ENCODE assay signal across 20 cellular contexts in the genomic region with DNA sequence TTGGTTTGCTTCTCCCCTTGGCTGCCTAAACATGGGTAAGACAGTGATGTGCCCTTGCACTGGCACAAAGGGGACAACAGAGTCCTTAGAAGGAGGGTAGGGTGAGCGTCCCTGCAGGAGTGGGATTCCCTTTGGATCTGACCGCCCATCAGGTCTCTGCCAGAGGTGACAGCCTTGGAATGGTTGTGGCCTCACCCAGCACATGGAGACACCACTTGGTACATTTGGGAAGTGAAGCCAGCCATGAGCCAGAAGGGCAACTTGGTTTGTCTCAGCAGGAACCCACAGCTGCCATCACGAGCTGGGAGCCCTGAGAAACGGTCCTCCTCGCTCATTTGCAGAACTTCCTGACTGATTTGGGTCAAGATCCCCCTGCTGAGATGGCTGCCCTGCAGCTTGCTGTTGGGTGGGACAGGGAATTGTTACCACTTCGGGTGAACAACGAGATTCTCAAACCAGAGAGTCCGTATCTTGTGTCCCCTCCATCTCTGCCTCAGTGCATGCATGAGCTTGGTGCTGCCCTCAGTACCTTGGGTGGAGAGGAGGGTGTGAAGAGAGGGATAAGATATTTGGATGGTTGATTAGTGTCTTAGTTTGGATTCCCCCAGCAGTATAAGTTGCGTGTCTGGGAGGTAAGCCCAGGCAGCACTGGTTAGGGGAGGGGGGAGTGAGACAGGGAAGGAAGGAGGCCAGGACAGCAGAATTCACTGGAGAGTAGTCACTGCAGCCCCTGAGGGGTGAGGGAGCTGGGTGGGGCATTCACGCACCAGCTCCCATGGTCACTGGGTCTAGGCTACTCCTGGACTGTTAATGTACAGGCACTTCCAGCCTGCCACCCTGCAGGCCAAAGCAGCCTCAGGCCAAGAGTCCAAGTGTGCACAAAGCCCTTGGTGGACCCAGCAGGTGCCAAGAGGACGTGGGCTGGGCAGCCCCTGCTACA.
DNase-seq lines count a peak whose midpoint lies in the region; ATAC-seq, FAIRE-seq and TF ChIP-seq lines count a peak whose summit lies in the region.
"Had no signal": no experiment of that assay in that cellular context is flagged by ENCODE, and none has a peak within 500 bp of the region (broad histone marks: within the 10 kb centered on the region; RNA-seq: fewer than 3 reads in every experiment).

No MANE protein-coding gene starts in this region.

- H2BK15ac ChIP-seq in H1 (ENCODE audit: low read length) (no peak overlapping the region), neuronal stem cell (ENCODE audit: low read length) (peak overlapping the region; percentile 32)

- no peak for FAIRE-seq in H1 (lab: Jason Lieb, UNC)
- FAIRE-seq: A204.1, GM12892, GM18507, H54, K562 had no signal

- H3K4ac ChIP-seq in H1 (replicated peaks; ENCODE audit: insufficient read length, low read depth, low read length) (no peak overlapping the region), neuronal stem cell (ENCODE audit: low read length) (no peak overlapping the region)

- TF ChIP-seq RAD21 in H1 (IDR thresholded peaks at IDR 0.05 in 1 of 2, conservative IDR thresholded peaks at IDR 0.05 in 1 of 2; ENCODE audit: low read depth in 2 of 2, low read length in 2 of 2): no peak

- H3K36me3 Mint-ChIP-seq in CD4-positive, alpha-beta T cell (ENCODE audit: low read depth): no peaks in the 10 kb centered on the region
- H3K36me3 Mint-ChIP-seq in activated CD4-positive, alpha-beta memory T cell treated with anti-CD3 and anti-CD28 coated beads, Interleukin-2, amount 10 ng/mL, durations not matched to agents 7 days and 5 days (ENCODE audit: low read depth): no peaks in the 10 kb centered on the region
- H3K36me3 Mint-ChIP-seq: CD4-positive, alpha-beta memory T cell had no signal

- H3K9ac ChIP-seq in H1 (replicated peaks in 1 of 4; ENCODE audit: extremely low read depth in 1 of 4, low read depth in 3 of 4, low read length in 3 of 4) (no peak overlapping the region), neuronal stem cell (ENCODE audit: low read depth, low read length, poor library complexity) (no peak overlapping the region)
- H3K9ac ChIP-seq: GM23248 had no signal

- H2BK120ac ChIP-seq in H1 (replicated peaks; ENCODE audit: low read depth, low read length): no peak overlapping the region
- H2BK120ac ChIP-seq in neuronal stem cell (ENCODE audit: low read depth, low read length): no peak overlapping the region

- H3K27ac Mint-ChIP-seq in CD4-positive, alpha-beta T cell: no peak overlapping the region
- H3K27ac Mint-ChIP-seq in activated CD4-positive, alpha-beta memory T cell treated with anti-CD3 and anti-CD28 coated beads, Interleukin-2, amount 10 ng/mL, durations not matched to agents 7 days and 5 days: no peak overlapping the region
- H3K27ac Mint-ChIP-seq: CD4-positive, alpha-beta memory T cell had no signal

- H2BK20ac ChIP-seq in H1 (ENCODE audit: low read length): 0 out of 2 replicates have a peak overlapping the region, but pooled peaks have one; percentile 5

- H2BK12ac ChIP-seq in H1 (ENCODE audit: low read depth, low read length): peak overlapping the region; percentile 40; the same call in 1 of the 2 replicates
- no peak overlapping the region for H2BK12ac ChIP-seq in neuronal stem cell (ENCODE audit: low read length)

- intact Hi-C loops in CD4-positive, alpha-beta T cell (cut with DNase I, micrococcal nuclease): no loop called here

- no peaks in the 10 kb centered on the region for H3K9me3 Mint-ChIP-seq in CD4-positive, alpha-beta T cell
- H3K9me3 Mint-ChIP-seq in activated CD4-positive, alpha-beta memory T cell treated with anti-CD3 and anti-CD28 coated beads, Interleukin-2, amount 10 ng/mL, durations not matched to agents 7 days and 5 days: no peaks in the 10 kb centered on the region
- H3K9me3 Mint-ChIP-seq: CD4-positive, alpha-beta memory T cell had no signal

- H3K4me2 ChIP-seq in H1 (ENCODE audit: insufficient read depth in 1 of 2, low read depth in 2 of 2, low read length in 2 of 2) (no peak overlapping the region), neuronal stem cell (ENCODE audit: insufficient read depth, low read length, poor library complexity, severe bottlenecking) (no peak overlapping the region)

- H3K18ac ChIP-seq in H1 (ENCODE audit: extremely low read depth, low read length) (no peak overlapping the region), neuronal stem cell (ENCODE audit: low read length) (peak overlapping the region; percentile 40)

- H2BK5ac ChIP-seq in H1 (ENCODE audit: low read depth, low read length) (no peak overlapping the region), neuronal stem cell (ENCODE audit: low read length) (no peak overlapping the region)

- H3K27me3 Mint-ChIP-seq in CD4-positive, alpha-beta T cell: peaks cover 12% of the 10 kb centered on the region
- peaks cover 3% of the 10 kb centered on the region for H3K27me3 Mint-ChIP-seq in activated CD4-positive, alpha-beta memory T cell treated with anti-CD3 and anti-CD28 coated beads, Interleukin-2, amount 10 ng/mL, durations not matched to agents 7 days and 5 days

- no peaks in the 10 kb centered on the region for H3K36me3 ChIP-seq in WERI-Rb-1
- no peaks in the 10 kb centered on the region for H3K36me3 ChIP-seq in H1 (ENCODE audit: control insufficient read depth in 2 of 4, insufficient read depth in 4 of 4, low read length in 3 of 4)
- no peaks in the 10 kb centered on the region for H3K36me3 ChIP-seq in neuronal stem cell (replicated peaks in 1 of 2; ENCODE audit: control insufficient read depth in 2 of 2, insufficient read depth in 2 of 2, low read length in 2 of 2)

- no peak overlapping the region for H4K5ac ChIP-seq in H1 (ENCODE audit: insufficient read length, low read depth, low read length)

- H3K9me3 ChIP-seq in WERI-Rb-1 (ENCODE audit: severe bottlenecking) (no peaks in the 10 kb centered on the region), H1 (ENCODE audit: insufficient read depth in 2 of 2, low read depth in 1 of 2, low read length in 1 of 2) (no peaks in the 10 kb centered on the region), neuronal stem cell (replicated peaks in 1 of 2; ENCODE audit: control insufficient read depth in 2 of 2, insufficient read depth in 1 of 2, low read depth in 1 of 2, low read length in 2 of 2) (no peaks in the 10 kb centered on the region)
- no peaks in the 10 kb centered on the region for H3K9me3 ChIP-seq in CD4-positive, alpha-beta T cell (ENCODE audit: control insufficient read depth, low read length)

- no peak overlapping the region for H3K4me3 Mint-ChIP-seq in CD4-positive, alpha-beta T cell
- no peak overlapping the region for H3K4me3 Mint-ChIP-seq in activated CD4-positive, alpha-beta memory T cell treated with anti-CD3 and anti-CD28 coated beads, Interleukin-2, amount 10 ng/mL, durations not matched to agents 7 days and 5 days
- H3K4me3 Mint-ChIP-seq: CD4-positive, alpha-beta memory T cell had no signal

- no peak overlapping the region for H3K23ac ChIP-seq in H1 (ENCODE audit: insufficient read length)
- peak overlapping the region; percentile 51 for H3K23ac ChIP-seq in neuronal stem cell (ENCODE audit: low read depth, low read length, poor library complexity)

- H3K27me3 ChIP-seq in WERI-Rb-1 (ENCODE audit: insufficient read depth, low read depth, severe bottlenecking) (no peaks in the 10 kb centered on the region), H1 (replicated peaks in 1 of 4; ENCODE audit: control insufficient read depth in 3 of 4, extremely low read depth in 1 of 4, insufficient read depth in 3 of 4, low read length in 3 of 4) (no peaks in the 10 kb centered on the region), neuronal stem cell (ENCODE audit: control insufficient read depth in 3 of 3, insufficient read depth in 3 of 3, low read depth in 1 of 3, low read length in 3 of 3) (peaks cover 0 to 3% (median 0%) of the 10 kb centered on the region in 3 experiments)
- H3K27me3 ChIP-seq in CD4-positive, alpha-beta T cell (ENCODE audit: control insufficient read depth, insufficient read depth, low read length): no peaks in the 10 kb centered on the region

- no peak for TF ChIP-seq EP300 in H1 (IDR thresholded peaks at IDR 0.05; ENCODE audit: borderline replicate concordance in 1 of 2, low read depth in 2 of 2, low read length in 2 of 2)

- no peak for ATAC-seq in CD4-positive, alpha-beta T cell (ENCODE audit: poor library complexity)
- ATAC-seq in GM21526 (IDR thresholded peaks at IDR 0.05; ENCODE audit: low FRiP score, unreplicated experiment): no peak
- ATAC-seq: K562 had no signal

- no peaks in the 10 kb centered on the region for H3K79me2 ChIP-seq in H1 (ENCODE audit: control insufficient read depth in 1 of 2, insufficient read depth in 2 of 2, low read length in 2 of 2)

- H2AFZ ChIP-seq in H1 (ENCODE audit: low read length) (no peak overlapping the region), neuronal stem cell (ENCODE audit: low read length) (no peak overlapping the region)
- H2AFZ ChIP-seq: GM23248 had no signal

- no peak overlapping the region for H2AK5ac ChIP-seq in H1 (ENCODE audit: low read depth, low read length)
- peak overlapping the region; percentile 44 for H2AK5ac ChIP-seq in neuronal stem cell (ENCODE audit: low read depth, low read length)

- POLR2A ChIA-PET in H1 (lab: Charles Lee; ENCODE audit: partially characterized antibody): interaction anchor here (0.6 kb wide), 1 partner anchor 76 kb away, joined by 3 read pairs; no protein-coding TSS in a partner anchor
- POLR2A ChIA-PET in CD4-positive, alpha-beta T cell (lab: Charles Lee): no interaction called here
- POLR2A ChIA-PET in activated CD4-positive, alpha-beta memory T cell treated with anti-CD3 and anti-CD28 coated beads, Interleukin-2, amount 10 ng/mL, durations not matched to agents 7 days and 5 days (lab: Charles Lee): no interaction called here

- H4K8ac ChIP-seq in H1 (ENCODE audit: extremely low read depth, insufficient read depth, low read length) (no peak overlapping the region; the same call in 1 of the 2 replicates), neuronal stem cell (ENCODE audit: low read depth, low read length) (no peak overlapping the region)

- H3K4me3 ChIP-seq in WERI-Rb-1 (ENCODE audit: low read depth, low read length): no peak overlapping the region
- H3K4me3 ChIP-seq in H1 (ENCODE audit: extremely low read depth in 1 of 4, insufficient read depth in 2 of 4, low read depth in 3 of 4, low read length in 4 of 4): no peak overlapping the region
- H3K4me3 ChIP-seq in neuronal stem cell (ENCODE audit: low read length in 2 of 2): no peak overlapping the region
- H3K4me3 ChIP-seq: GM23248, K562 had no signal

- DNase-seq in WERI-Rb-1 (peak; percentile 32), H1 (ENCODE audit: low read depth in 1 of 2, low spot score in 2 of 2) (peak in 1 of 2 experiments; percentile 33), neuronal stem cell (ENCODE audit: low spot score) (no peak), cortex of kidney (lab: John Stamatoyannopoulos, UW) (no peak)
- no peak for DNase-seq in CD4-positive, alpha-beta T cell
- no peak for DNase-seq in activated CD4-positive, alpha-beta memory T cell treated with anti-CD3 and anti-CD28 coated beads, Interleukin-2, amount 10 ng/mL, durations not matched to agents 7 days and 5 days
- DNase-seq: AML-193; CD4-positive, alpha-beta memory T cell; DMS153; DMS79; GDM1; GM23248; HCEC 1CT had no signal

- no peaks in the 10 kb centered on the region for H3K4me1 Mint-ChIP-seq in CD4-positive, alpha-beta T cell (ENCODE audit: low read depth)
- peaks cover 10% of the 10 kb centered on the region for H3K4me1 Mint-ChIP-seq in activated CD4-positive, alpha-beta memory T cell treated with anti-CD3 and anti-CD28 coated beads, Interleukin-2, amount 10 ng/mL, durations not matched to agents 7 days and 5 days
- H3K4me1 Mint-ChIP-seq: CD4-positive, alpha-beta memory T cell had no signal

- TF ChIP-seq CTCF in WERI-Rb-1 (IDR thresholded peaks at IDR 0.05; ENCODE audit: low read depth, low read length) (no peak), H1 (IDR thresholded peaks at IDR 0.05; ENCODE audit: control extremely low read depth in 1 of 3, insufficient read depth in 1 of 3, low read depth in 1 of 3, low read length in 3 of 3) (no peak)
- TF ChIP-seq CTCF in CD4-positive, alpha-beta T cell (IDR thresholded peaks at IDR 0.05): no peak

- H3K23me2 ChIP-seq in H1 (ENCODE audit: low read depth, low read length): peaks cover 2% of the 10 kb centered on the region; the same call in 1 of the 2 replicates

- TF ChIP-seq POLR2A in H1 (IDR thresholded peaks at IDR 0.05; ENCODE audit: control extremely low read depth in 1 of 2, low read depth in 2 of 2, low read length in 2 of 2): no peak

- H3K79me1 ChIP-seq in H1 (ENCODE audit: low read depth, low read length): no peaks in the 10 kb centered on the region
- H3K79me1 ChIP-seq in neuronal stem cell (ENCODE audit: low read depth, low read length): no peaks in the 10 kb centered on the region

- CTCF ChIA-PET in H1 (lab: Charles Lee; ENCODE audit: partially characterized antibody): interaction anchor here (0.7 to 1.9 kb wide), 5 partner anchors 10 to 126 kb away, joined by 3 to 7 read pairs (median 3); no protein-coding TSS in a partner anchor
- CTCF ChIA-PET in CD4-positive, alpha-beta T cell (lab: Charles Lee): no interaction called here
- CTCF ChIA-PET in activated CD4-positive, alpha-beta memory T cell treated with anti-CD3 and anti-CD28 coated beads, Interleukin-2, amount 10 ng/mL, durations not matched to agents 7 days and 5 days (lab: Charles Lee): no interaction called here

- H3K4me1 ChIP-seq in H1 (replicated peaks in 1 of 4; ENCODE audit: control insufficient read depth in 3 of 4, insufficient read depth in 4 of 4, low read length in 3 of 4): peaks cover 0 to 12% (median 9%) of the 10 kb centered on the region in 4 experiments
- H3K4me1 ChIP-seq in neuronal stem cell (ENCODE audit: control insufficient read depth in 2 of 2, insufficient read depth in 1 of 2, low read depth in 1 of 2, low read length in 2 of 2): peaks cover 0 to 5% of the 10 kb centered on the region in 2 donors

- no peak overlapping the region for H3K56ac ChIP-seq in H1 (replicated peaks; ENCODE audit: insufficient read length, low read depth, low read length)

- H4K20me1 ChIP-seq in H1 (replicated peaks in 1 of 2; ENCODE audit: control insufficient read depth in 1 of 2, insufficient read depth in 2 of 2, low read length in 2 of 2): no peaks in the 10 kb centered on the region

- H3K14ac ChIP-seq in H1 (ENCODE audit: insufficient read length) (no peak overlapping the region), neuronal stem cell (ENCODE audit: low read length) (peak overlapping the region; percentile 58)

- H4K91ac ChIP-seq in H1 (replicated peaks; ENCODE audit: insufficient read length, low read length) (no peak overlapping the region), neuronal stem cell (ENCODE audit: low read depth, low read length, poor library complexity) (peak overlapping the region; percentile 61)

- no peak overlapping the region for H3K27ac ChIP-seq in WERI-Rb-1
- no peak overlapping the region for H3K27ac ChIP-seq in H1 (ENCODE audit: low read depth, low read length)
- H3K27ac ChIP-seq in neuronal stem cell (replicated peaks; ENCODE audit: low read length): no peak overlapping the region
- no peak overlapping the region for H3K27ac ChIP-seq in CD4-positive, alpha-beta T cell (ENCODE audit: low read depth, low read length)
- H3K27ac ChIP-seq: C4-2B, GM23248 had no signal

- WGBS in H1 (ENCODE audit: extremely low coverage in 1 of 2, insufficient coverage in 1 of 2, insufficient read length in 1 of 2, insufficient replicate concordance in 2 of 2, low coverage in 1 of 2, low lambda C conversion rate in 2 of 2, missing lambda C conversion rate in 1 of 2), 2 experiments: 89% methylated on average over 9 of the region's 11 CpGs; no CpG with 5 or more reads in 1 of the 2 experiments
- no CpG with 5 or more reads among the region's 11 CpGs for WGBS in neuronal stem cell (ENCODE audit: extremely low coverage in 2 of 2, insufficient read length in 2 of 2, insufficient replicate concordance in 1 of 2), 2 donors
